In genomic region chr5:45277860-45278259, GRCh38 we compare ENCODE assay signal across 19 cellular contexts.
DNase-seq lines count a peak whose midpoint lies in the region; ATAC-seq and TF ChIP-seq lines count a peak whose summit lies in the region.
"Had no signal": no experiment of that assay in that cellular context is flagged by ENCODE, and none has a peak within 500 bp of the region (broad histone marks: within the 10 kb centered on the region; RNA-seq: fewer than 3 reads in every experiment).

No MANE protein-coding gene starts in this region.

- TF ChIP-seq CTCF in WTC11 (IDR thresholded peaks at IDR 0.05): no peak

- peaks cover 35% of the 10 kb centered on the region for H3K4me1 Mint-ChIP-seq in WTC11
- H3K4me1 Mint-ChIP-seq: CD4-positive, alpha-beta memory T cell had no signal

- CTCF ChIA-PET in WTC11 (lab: Charles Lee): no interaction called here

- ATAC-seq in WTC11: no peak
- ATAC-seq in GM18861 (IDR thresholded peaks at IDR 0.05; ENCODE audit: unreplicated experiment): no peak
- ATAC-seq in Right ventricle myocardium superior (ENCODE audit: poor library complexity): no peak

- intact Hi-C loops in Right ventricle myocardium superior (cut with DNase I): no loop called here

- H3K36me3 Mint-ChIP-seq in WTC11: peaks cover 24% of the 10 kb centered on the region
- H3K36me3 Mint-ChIP-seq: CD4-positive, alpha-beta memory T cell; IgD-negative memory B cell had no signal

- H3K4me3 Mint-ChIP-seq in WTC11: no peak overlapping the region
- H3K4me3 Mint-ChIP-seq: CD4-positive, alpha-beta memory T cell; IgD-negative memory B cell had no signal

- in situ Hi-C loops in Caki2 (cut with HindIII; ENCODE audit: low pct_unique_long_range_greater_than_20kb, low sequenced_read_pairs): no loop called here

- H3K27me3 Mint-ChIP-seq in WTC11 (ENCODE audit: low read depth): no peaks in the 10 kb centered on the region
- H3K27me3 Mint-ChIP-seq: CD4-positive, alpha-beta memory T cell; IgD-negative memory B cell had no signal

- H3K27ac Mint-ChIP-seq in WTC11: peak overlapping the region; percentile 25; the same call in 1 of the 2 replicates
- H3K27ac Mint-ChIP-seq: CD4-positive, alpha-beta memory T cell; IgD-negative memory B cell had no signal

- POLR2A ChIA-PET in WTC11 (lab: Charles Lee): no interaction called here

- peaks cover 25% of the 10 kb centered on the region for H3K9me3 Mint-ChIP-seq in WTC11

- DNase-seq in Caki2 (ENCODE audit: low read depth): peak; percentile 9
- peak; percentile 2 for DNase-seq in HK-2 (ENCODE audit: unreplicated experiment)
- no peak for DNase-seq in WTC11 (ENCODE audit: low spot score)
- peak; percentile 32 for DNase-seq in renal cortical epithelial cell (ENCODE audit: low read depth)
- no peak for DNase-seq in 8988T
- DNase-seq in Right ventricle myocardium superior: no peak
- DNase-seq: Calu3; CD4-positive, alpha-beta memory T cell; DMS153; NCI-H1694; NCI-H2081; NCI-H2171; NCI-H345; NCI-H524; NCI-H774; NK-92 treated with Interleukin-12 subunit alpha and Interleukin-12 subunit beta, amount 100 ng/mL, for 24 hours; SW 1271 had no signal

TF ChIP-seq in WTC11, 78 proteins besides CTCF, POLR2A, EP300 and RAD21:
- no peak for TF ChIP-seq ERG (CRISPR knock-in tag; IDR thresholded peaks at IDR 0.05)
- TF ChIP-seq FOXP1 (CRISPR knock-in tag; IDR thresholded peaks at IDR 0.05; ENCODE audit: borderline replicate concordance): no peak
- no peak for TF ChIP-seq HMGA2 (CRISPR knock-in tag; IDR thresholded peaks at IDR 0.05)
- no peak for TF ChIP-seq ZNF121 (CRISPR knock-in tag; IDR thresholded peaks at IDR 0.05)
- no peak for TF ChIP-seq TEAD4 (CRISPR knock-in tag; IDR thresholded peaks at IDR 0.05)
- TF ChIP-seq FOXJ3 (CRISPR knock-in tag; IDR thresholded peaks at IDR 0.05; ENCODE audit: borderline replicate concordance): no peak
- TF ChIP-seq ZNF232 (CRISPR knock-in tag; IDR thresholded peaks at IDR 0.05): no peak
- TF ChIP-seq MXD4 (CRISPR knock-in tag; IDR thresholded peaks at IDR 0.05; ENCODE audit: borderline replicate concordance): no peak
- TF ChIP-seq ZNF138 (CRISPR knock-in tag; conservative IDR thresholded peaks at IDR 0.05): no peak
- TF ChIP-seq NFATC4 (CRISPR knock-in tag; IDR thresholded peaks at IDR 0.05): no peak
- no peak for TF ChIP-seq PREB (CRISPR knock-in tag; IDR thresholded peaks at IDR 0.05; ENCODE audit: borderline replicate concordance)
- no peak for TF ChIP-seq ELF4 (CRISPR knock-in tag; IDR thresholded peaks at IDR 0.05; ENCODE audit: low read depth)
- TF ChIP-seq NR3C1 (CRISPR knock-in tag; conservative IDR thresholded peaks at IDR 0.05; ENCODE audit: low read depth): no peak
- TF ChIP-seq ZNF219 (CRISPR knock-in tag; IDR thresholded peaks at IDR 0.05; ENCODE audit: borderline replicate concordance): no peak
- TF ChIP-seq ZNF532 (CRISPR knock-in tag; IDR thresholded peaks at IDR 0.05; ENCODE audit: borderline replicate concordance): no peak
- no peak for TF ChIP-seq SMAD3 (CRISPR knock-in tag; IDR thresholded peaks at IDR 0.05; ENCODE audit: borderline replicate concordance)
- TF ChIP-seq GABPB1 (CRISPR knock-in tag; IDR thresholded peaks at IDR 0.05): no peak

Comparison
In these comparisons a context has a peak if more than half of its experiments do, and no peak if none do; other contexts are left out.
1. DNase-seq: peak in Caki2 (single experiment), HK-2 (single experiment) and renal cortical epithelial cell (single experiment); none in WTC11 (single experiment), 8988T (single experiment) and Right ventricle myocardium superior (single experiment).